In the genomic region with DNA sequence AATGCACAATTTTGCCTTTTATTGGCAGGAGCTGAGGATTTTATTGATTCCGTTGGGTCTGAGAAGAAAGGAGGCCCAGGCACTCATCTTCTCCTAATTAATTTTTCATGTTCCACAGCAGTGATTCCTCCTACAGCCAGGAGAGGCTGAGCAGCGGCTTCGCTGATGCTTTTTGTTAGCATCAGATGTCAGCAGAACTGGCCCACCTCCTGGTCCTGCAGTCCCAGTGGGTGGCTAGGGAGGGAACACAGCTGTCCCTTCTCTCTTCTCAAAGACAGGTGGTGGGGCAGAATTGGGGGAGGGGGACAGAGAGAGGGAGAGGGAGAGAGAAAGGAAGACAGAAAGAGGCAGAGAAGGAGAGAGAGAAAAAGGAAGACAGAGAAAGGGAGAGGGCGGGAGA, we compare ENCODE assay signal across 18 cellular contexts. TPM values are rescaled to one million over a fixed set of nuclear protein-coding genes. Genes with fewer than 3 reads are reported as not detected.
"Had no signal": no experiment of that assay in that cellular context is flagged by ENCODE, and none has a peak within 500 bp of the region (broad histone marks: within the 10 kb centered on the region; RNA-seq: fewer than 3 reads in every experiment).

No MANE protein-coding gene starts in this region.

- H3K4me1 Mint-ChIP-seq: activated CD4-positive, alpha-beta T cell treated with anti-CD3 and anti-CD28 coated beads for 36 hours; activated naive CD4-positive, alpha-beta T cell treated with anti-CD3 and anti-CD28 coated beads, Interleukin-2, amount 10 ng/mL, durations not matched to agents 7 days and 5 days; immature natural killer cell; naive thymus-derived CD8-positive, alpha-beta T cell; stimulated activated naive B cell treated with anti-CD40 and anti-IgM and Interleukin-4, amounts not matched to agents 10 μg/mL and 1 μg/mL and 100 μg/mL, for 72 hours had no signal

- DNase-seq: activated CD4-positive, alpha-beta T cell treated with anti-CD3 and anti-CD28 coated beads for 36 hours; activated CD8-positive, alpha-beta T cell treated with anti-CD3 and anti-CD28 coated beads for 36 hours; activated naive CD4-positive, alpha-beta T cell treated with anti-CD3 and anti-CD28 coated beads, Interleukin-2, amount 10 ng/mL, durations not matched to agents 7 days and 5 days; central memory CD4-positive, alpha-beta T cell; effector memory CD8-positive, alpha-beta T cell; immature natural killer cell; mucosa of descending colon; naive thymus-derived CD8-positive, alpha-beta T cell; right lobe of liver; spleen; stimulated activated CD4-positive, alpha-beta T cell treated with anti-CD3 and anti-CD28 coated beads, Interleukin-1b, Interleukin-23, amount 100 ng/mL, for 48 hours; stimulated activated naive B cell treated with anti-CD40 and anti-IgM and Interleukin-4, amounts not matched to agents 10 μg/mL and 1 μg/mL and 100 μg/mL, for 72 hours; substantia nigra; SW 1271 had no signal

- H3K4me3 Mint-ChIP-seq: activated CD4-positive, alpha-beta T cell treated with anti-CD3 and anti-CD28 coated beads for 36 hours; activated CD8-positive, alpha-beta T cell treated with anti-CD3 and anti-CD28 coated beads for 36 hours; activated naive CD4-positive, alpha-beta T cell treated with anti-CD3 and anti-CD28 coated beads, Interleukin-2, amount 10 ng/mL, durations not matched to agents 7 days and 5 days; effector memory CD8-positive, alpha-beta T cell; immature natural killer cell; naive thymus-derived CD8-positive, alpha-beta T cell; stimulated activated naive B cell treated with anti-CD40 and anti-IgM and Interleukin-4, amounts not matched to agents 10 μg/mL and 1 μg/mL and 100 μg/mL, for 72 hours; T-helper 2 cell treated with Interferon-gamma antibody and Interleukin-4, amounts not matched to agents 5 μg/mL and 100 μg/mL, for 36 hours had no signal

- H3K4me1 ChIP-seq: right lobe of liver, spleen, upper lobe of left lung had no signal

- H3K9me3 Mint-ChIP-seq: activated CD8-positive, alpha-beta T cell treated with anti-CD3 and anti-CD28 coated beads for 36 hours; activated naive CD4-positive, alpha-beta T cell treated with anti-CD3 and anti-CD28 coated beads, Interleukin-2, amount 10 ng/mL, durations not matched to agents 7 days and 5 days; effector memory CD8-positive, alpha-beta T cell; stimulated activated naive B cell treated with anti-CD40 and anti-IgM and Interleukin-4, amounts not matched to agents 10 μg/mL and 1 μg/mL and 100 μg/mL, for 72 hours; T-helper 2 cell treated with Interferon-gamma antibody and Interleukin-4, amounts not matched to agents 5 μg/mL and 100 μg/mL, for 36 hours had no signal

- ATAC-seq: activated CD4-positive, alpha-beta T cell treated with anti-CD3 and anti-CD28 coated beads for 36 hours; activated CD8-positive, alpha-beta T cell treated with anti-CD3 and anti-CD28 coated beads for 36 hours; effector memory CD8-positive, alpha-beta T cell; mucosa of descending colon; naive thymus-derived CD8-positive, alpha-beta T cell; right lobe of liver; stimulated activated naive B cell treated with anti-CD40 and anti-IgM and Interleukin-4, amounts not matched to agents 10 μg/mL and 1 μg/mL and 100 μg/mL, for 72 hours had no signal

- H3K27ac ChIP-seq: epithelial cell of prostate, right lobe of liver, spleen, upper lobe of left lung had no signal

- H3K27me3 Mint-ChIP-seq: activated naive CD4-positive, alpha-beta T cell treated with anti-CD3 and anti-CD28 coated beads, Interleukin-2, amount 10 ng/mL, durations not matched to agents 7 days and 5 days had no signal

- H3K27me3 ChIP-seq: right lobe of liver, upper lobe of left lung had no signal

- H3K4me3 ChIP-seq: mucosa of descending colon, right lobe of liver, spleen, upper lobe of left lung had no signal

- H3K36me3 Mint-ChIP-seq: activated naive CD4-positive, alpha-beta T cell treated with anti-CD3 and anti-CD28 coated beads, Interleukin-2, amount 10 ng/mL, durations not matched to agents 7 days and 5 days; immature natural killer cell; naive thymus-derived CD8-positive, alpha-beta T cell; stimulated activated naive B cell treated with anti-CD40 and anti-IgM and Interleukin-4, amounts not matched to agents 10 μg/mL and 1 μg/mL and 100 μg/mL, for 72 hours had no signal

- H3K36me3 ChIP-seq: right lobe of liver, spleen, upper lobe of left lung had no signal

- H3K27ac Mint-ChIP-seq: activated CD4-positive, alpha-beta T cell treated with anti-CD3 and anti-CD28 coated beads for 36 hours; activated CD8-positive, alpha-beta T cell treated with anti-CD3 and anti-CD28 coated beads for 36 hours; activated naive CD4-positive, alpha-beta T cell treated with anti-CD3 and anti-CD28 coated beads, Interleukin-2, amount 10 ng/mL, durations not matched to agents 7 days and 5 days; effector memory CD8-positive, alpha-beta T cell; immature natural killer cell; naive thymus-derived CD8-positive, alpha-beta T cell; stimulated activated naive B cell treated with anti-CD40 and anti-IgM and Interleukin-4, amounts not matched to agents 10 μg/mL and 1 μg/mL and 100 μg/mL, for 72 hours; T-helper 2 cell treated with Interferon-gamma antibody and Interleukin-4, amounts not matched to agents 5 μg/mL and 100 μg/mL, for 36 hours had no signal

- H3K9me3 ChIP-seq: mucosa of descending colon, right lobe of liver, spleen, upper lobe of left lung had no signal

RNA-seq across cellular contexts. Expression of a gene that starts 5.7 kb away (rescaled TPM):
- total RNA-seq: activated CD4-positive, alpha-beta T cell treated with anti-CD3 and anti-CD28 coated beads for 36 hours; activated CD8-positive, alpha-beta T cell treated with anti-CD3 and anti-CD28 coated beads for 36 hours; mucosa of descending colon; naive thymus-derived CD8-positive, alpha-beta T cell; right lobe of liver; spleen; upper lobe of left lung had no signal
- polyA plus RNA-seq: adipose tissue; immature natural killer cell; naive thymus-derived CD8-positive, alpha-beta T cell; spleen had no signal

RNA-seq across cellular contexts. Expression of a gene that starts 43.4 kb away (rescaled TPM):
- total RNA-seq: naive thymus-derived CD8-positive, alpha-beta T cell had no signal
- polyA plus RNA-seq: naive thymus-derived CD8-positive, alpha-beta T cell had no signal
